1 cellular context compared by ENCODE assay signal in genomic region chr2:71577209-71577608, GRCh38.
TF ChIP-seq lines count a peak whose summit lies in the region.

No MANE protein-coding gene starts in this region.

TF ChIP-seq in HepG2, 621 proteins besides CTCF, POLR2A, EP300 and RAD21 (continued from another document):
- 0 out of 2 replicates have a peak, but pooled peaks have one; percentile 14 for TF ChIP-seq MNT (IDR thresholded peaks at IDR 0.05)
- TF ChIP-seq ZNF839 (CRISPR knock-in tag; IDR thresholded peaks at IDR 0.05; ENCODE audit: borderline replicate concordance) = no peak
- no peak for TF ChIP-seq ZNF143 (CRISPR knock-in tag; IDR thresholded peaks at IDR 0.05)
- no peak for TF ChIP-seq GABPA (IDR thresholded peaks at IDR 0.05; ENCODE audit: low read depth, low read length)
- TF ChIP-seq GABPA (CRISPR knock-in tag; IDR thresholded peaks at IDR 0.05; ENCODE audit: low read depth) = no peak
- TF ChIP-seq PITX1 (CRISPR knock-in tag; IDR thresholded peaks at IDR 0.05) = no peak
- TF ChIP-seq ZNF574 (CRISPR knock-in tag; IDR thresholded peaks at IDR 0.05) = no peak
- peak; percentile 42; the same call in 1 of the 2 replicates for TF ChIP-seq FOXK2 (IDR thresholded peaks at IDR 0.05)
- TF ChIP-seq, protein P1, sequence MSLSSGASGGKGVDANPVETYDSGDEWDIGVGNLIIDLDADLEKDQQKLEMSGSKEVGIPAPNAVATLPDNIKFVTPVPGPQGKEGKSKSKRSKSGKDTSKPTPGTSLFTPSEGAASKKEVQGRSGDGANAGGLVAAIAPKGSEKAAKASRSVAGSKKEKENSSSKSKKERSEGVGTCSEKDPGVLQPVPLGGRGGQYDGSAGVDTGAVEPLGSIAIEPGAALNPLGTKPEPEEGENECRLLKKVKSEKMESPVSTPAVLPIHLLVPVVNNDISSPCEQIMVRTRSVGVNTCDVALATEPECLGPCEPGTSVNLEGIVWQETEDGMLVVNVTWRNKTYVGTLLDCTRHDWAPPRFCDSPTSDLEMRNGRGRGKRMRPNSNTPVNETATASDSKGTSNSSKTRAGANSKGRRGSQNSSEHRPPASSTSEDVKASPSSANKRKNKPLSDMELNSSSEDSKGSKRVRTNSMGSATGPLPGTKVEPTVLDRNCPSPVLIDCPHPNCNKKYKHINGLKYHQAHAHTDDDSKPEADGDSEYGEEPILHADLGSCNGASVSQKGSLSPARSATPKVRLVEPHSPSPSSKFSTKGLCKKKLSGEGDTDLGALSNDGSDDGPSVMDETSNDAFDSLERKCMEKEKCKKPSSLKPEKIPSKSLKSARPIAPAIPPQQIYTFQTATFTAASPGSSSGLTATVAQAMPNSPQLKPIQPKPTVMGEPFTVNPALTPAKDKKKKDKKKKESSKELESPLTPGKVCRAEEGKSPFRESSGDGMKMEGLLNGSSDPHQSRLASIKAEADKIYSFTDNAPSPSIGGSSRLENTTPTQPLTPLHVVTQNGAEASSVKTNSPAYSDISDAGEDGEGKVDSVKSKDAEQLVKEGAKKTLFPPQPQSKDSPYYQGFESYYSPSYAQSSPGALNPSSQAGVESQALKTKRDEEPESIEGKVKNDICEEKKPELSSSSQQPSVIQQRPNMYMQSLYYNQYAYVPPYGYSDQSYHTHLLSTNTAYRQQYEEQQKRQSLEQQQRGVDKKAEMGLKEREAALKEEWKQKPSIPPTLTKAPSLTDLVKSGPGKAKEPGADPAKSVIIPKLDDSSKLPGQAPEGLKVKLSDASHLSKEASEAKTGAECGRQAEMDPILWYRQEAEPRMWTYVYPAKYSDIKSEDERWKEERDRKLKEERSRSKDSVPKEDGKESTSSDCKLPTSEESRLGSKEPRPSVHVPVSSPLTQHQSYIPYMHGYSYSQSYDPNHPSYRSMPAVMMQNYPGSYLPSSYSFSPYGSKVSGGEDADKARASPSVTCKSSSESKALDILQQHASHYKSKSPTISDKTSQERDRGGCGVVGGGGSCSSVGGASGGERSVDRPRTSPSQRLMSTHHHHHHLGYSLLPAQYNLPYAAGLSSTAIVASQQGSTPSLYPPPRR (CRISPR knock-in tag; IDR thresholded peaks at IDR 0.05; ENCODE audit: borderline replicate concordance) = no peak
- no peak for TF ChIP-seq SMAD1 (CRISPR knock-in tag; IDR thresholded peaks at IDR 0.05; ENCODE audit: borderline replicate concordance, low read depth)
- TF ChIP-seq ZNF263 (CRISPR knock-in tag; IDR thresholded peaks at IDR 0.05) = no peak
- TF ChIP-seq SNAI1 (CRISPR knock-in tag; IDR thresholded peaks at IDR 0.05; ENCODE audit: borderline replicate concordance) = no peak
- TF ChIP-seq, protein P2, sequence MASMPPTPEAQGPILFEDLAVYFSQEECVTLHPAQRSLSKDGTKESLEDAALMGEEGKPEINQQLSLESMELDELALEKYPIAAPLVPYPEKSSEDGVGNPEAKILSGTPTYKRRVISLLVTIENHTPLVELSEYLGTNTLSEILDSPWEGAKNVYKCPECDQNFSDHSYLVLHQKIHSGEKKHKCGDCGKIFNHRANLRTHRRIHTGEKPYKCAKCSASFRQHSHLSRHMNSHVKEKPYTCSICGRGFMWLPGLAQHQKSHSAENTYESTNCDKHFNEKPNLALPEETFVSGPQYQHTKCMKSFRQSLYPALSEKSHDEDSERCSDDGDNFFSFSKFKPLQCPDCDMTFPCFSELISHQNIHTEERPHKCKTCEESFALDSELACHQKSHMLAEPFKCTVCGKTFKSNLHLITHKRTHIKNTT (CRISPR knock-in tag; IDR thresholded peaks at IDR 0.05) = no peak
- no peak for TF ChIP-seq ZKSCAN5 (CRISPR knock-in tag; IDR thresholded peaks at IDR 0.05)
- no peak for TF ChIP-seq SAP130 (CRISPR knock-in tag; IDR thresholded peaks at IDR 0.05; ENCODE audit: low read depth)
- no peak for TF ChIP-seq AHDC1 (CRISPR knock-in tag; IDR thresholded peaks at IDR 0.05; ENCODE audit: borderline replicate concordance)
- TF ChIP-seq PAX8 (CRISPR knock-in tag; IDR thresholded peaks at IDR 0.05; ENCODE audit: borderline replicate concordance) = no peak
- TF ChIP-seq MED13 (CRISPR knock-in tag; IDR thresholded peaks at IDR 0.05) = no peak
- peak; percentile 91; the same call in 1 of the 2 replicates for TF ChIP-seq NBN (conservative IDR thresholded peaks at IDR 0.05)
- TF ChIP-seq WIZ (CRISPR knock-in tag; IDR thresholded peaks at IDR 0.05) = no peak
- TF ChIP-seq FOXA1 (IDR thresholded peaks at IDR 0.05) = peak; percentile 34; the same call in 1 of the 2 replicates
- TF ChIP-seq FOXA1 (CRISPR knock-in tag; IDR thresholded peaks at IDR 0.05) = no peak
- TF ChIP-seq ZBTB7A (CRISPR knock-in tag; IDR thresholded peaks at IDR 0.05) = no peak
- no peak for TF ChIP-seq KAT7 (CRISPR knock-in tag; IDR thresholded peaks at IDR 0.05; ENCODE audit: borderline replicate concordance)
- TF ChIP-seq TEAD2 (CRISPR knock-in tag; IDR thresholded peaks at IDR 0.05) = no peak
- TF ChIP-seq ZSCAN20 (CRISPR knock-in tag; IDR thresholded peaks at IDR 0.05; ENCODE audit: borderline replicate concordance) = no peak
- no peak for TF ChIP-seq ZNF331 (CRISPR knock-in tag; IDR thresholded peaks at IDR 0.05)
- no peak for TF ChIP-seq ZGPAT (CRISPR knock-in tag; IDR thresholded peaks at IDR 0.05)
- TF ChIP-seq ZNF230 (CRISPR knock-in tag; IDR thresholded peaks at IDR 0.05) = no peak
- peak; percentile 29 for TF ChIP-seq ZNF282 (IDR thresholded peaks at IDR 0.05; ENCODE audit: partially characterized antibody)
